ENCODE assay signal across 8 cellular contexts in the genomic region with DNA sequence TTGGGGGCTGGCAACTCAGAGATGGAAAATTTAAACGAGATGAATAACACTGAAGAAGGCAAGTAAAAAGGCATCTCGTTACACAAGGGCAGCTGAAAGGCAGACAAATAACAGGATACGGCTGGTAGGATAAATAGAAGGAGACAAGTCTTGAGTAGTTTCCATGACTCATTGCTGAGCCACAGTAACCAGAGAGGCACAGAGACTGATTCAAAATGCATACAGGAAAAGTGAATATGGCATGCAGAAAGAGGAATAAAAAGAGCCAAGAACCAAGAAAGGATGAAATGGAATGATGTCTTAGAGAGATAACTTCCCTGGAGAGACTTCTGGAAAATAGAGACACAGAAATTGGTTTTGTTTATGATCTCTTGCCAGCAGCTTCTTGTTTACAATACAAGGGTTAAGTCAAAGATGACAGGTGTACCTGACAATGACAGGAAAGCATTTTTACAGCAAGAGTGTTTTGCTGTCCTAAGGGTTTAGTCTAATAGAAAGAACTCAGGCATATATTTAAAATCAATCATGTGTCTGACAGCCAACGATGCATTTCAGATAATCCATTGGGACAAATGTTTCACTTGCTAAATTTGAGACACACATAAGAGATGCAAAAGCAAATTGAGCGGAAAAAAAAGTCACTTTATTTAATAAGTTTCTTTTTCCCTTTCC.
DNase-seq lines count a peak whose midpoint lies in the region; ATAC-seq and TF ChIP-seq lines count a peak whose summit lies in the region.

No MANE protein-coding gene starts in this region.

- H3K4me3 ChIP-seq in mucosa of descending colon, result no peak overlapping the region

- no peak overlapping the region for H3K27ac ChIP-seq in substantia nigra (ENCODE audit: low read depth, low read length, poor library complexity, severe bottlenecking)

- ATAC-seq in SK-N-SH treated with all-trans-retinoic acid at 6 μM for 48 hours, result peak; percentile 92
- ATAC-seq in GM21528 (IDR thresholded peaks at IDR 0.05; ENCODE audit: low FRiP score, unreplicated experiment), result no peak
- no peak for ATAC-seq in mucosa of descending colon

- H3K4me1 ChIP-seq in mucosa of descending colon (ENCODE audit: low read depth), result no peaks in the 10 kb centered on the region

- intact Hi-C loops in mucosa of descending colon (cut with DNase I, micrococcal nuclease), result no loop called here

- DNase-seq in AG20443 (ENCODE audit: low spot score) (peak; percentile 66), HT1080 (ENCODE audit: low read depth) (peak; percentile 94), iPS-NIHi7 (ENCODE audit: extremely low spot score) (peak; percentile 36), mucosa of descending colon (no peak), substantia nigra (lab: John Stamatoyannopoulos, UW) (no peak), AML-193 (lab: John Stamatoyannopoulos, UW) (no peak)

- no peaks in the 10 kb centered on the region for H3K9me3 ChIP-seq in mucosa of descending colon

- no peaks in the 10 kb centered on the region for H3K36me3 ChIP-seq in mucosa of descending colon (ENCODE audit: low read depth)

- no peak for TF ChIP-seq CTCF in mucosa of descending colon (IDR thresholded peaks at IDR 0.05)

TF ChIP-seq in SK-N-SH treated with all-trans-retinoic acid at 6 μM for 48 hours, 23 proteins besides CTCF, POLR2A, EP300 and RAD21:
- TF ChIP-seq TOX (CRISPR knock-in tag; IDR thresholded peaks at IDR 0.05; ENCODE audit: borderline replicate concordance) (peak; percentile 80; the same call in 1 of the 2 replicates), RARB (CRISPR knock-in tag; IDR thresholded peaks at IDR 0.05) (peak; percentile 32; the same call in 1 of the 2 replicates), TCF4 (CRISPR knock-in tag; IDR thresholded peaks at IDR 0.05; ENCODE audit: borderline replicate concordance) (no peak)

Comparison
In these comparisons a context has a peak if more than half of its experiments do, and no peak if none do; other contexts are left out.
1. DNase-seq: peak in AG20443 (single experiment), HT1080 (single experiment) and iPS-NIHi7 (single experiment); none in mucosa of descending colon (0 of 3), substantia nigra (0 of 49) and AML-193 (0 of 2).